Comparison of ENCODE assay signal across 14 cellular contexts in the genomic region with DNA sequence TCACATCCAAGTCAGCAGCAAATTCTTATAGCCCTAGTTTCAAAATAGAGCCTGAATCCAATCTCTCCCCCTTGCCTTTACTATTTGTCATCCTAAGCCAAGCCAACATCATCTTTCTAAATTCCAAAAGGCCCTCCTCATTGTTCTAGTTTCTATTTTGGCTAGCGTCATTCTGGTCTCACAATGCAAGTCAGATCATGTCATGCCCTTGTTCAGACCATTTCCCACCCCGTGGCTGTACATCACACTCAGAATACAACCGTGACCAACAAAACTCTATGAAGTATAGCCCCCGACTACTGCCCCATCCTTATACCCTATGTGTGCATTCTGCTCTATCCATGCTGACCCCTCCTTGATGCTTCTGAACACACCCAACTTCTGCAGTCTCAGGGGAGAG. TPM values are rescaled to one million over a fixed set of nuclear protein-coding genes. Genes with fewer than 3 reads are reported as not detected.
DNase-seq lines count a peak whose midpoint lies in the region; ATAC-seq and TF ChIP-seq lines count a peak whose summit lies in the region.
"Had no signal": no experiment of that assay in that cellular context is flagged by ENCODE, and none has a peak within 500 bp of the region (broad histone marks: within the 10 kb centered on the region; RNA-seq: fewer than 3 reads in every experiment).

No MANE protein-coding gene starts in this region.

- peaks cover 7% of the 10 kb centered on the region; the same call in 1 of the 2 replicates for H3K9me3 ChIP-seq in OCI-LY7 (ENCODE audit: low read length)
- no peaks in the 10 kb centered on the region for H3K9me3 ChIP-seq in left lung
- H3K9me3 ChIP-seq in smooth muscle cell (replicated peaks; ENCODE audit: low read depth), result no peaks in the 10 kb centered on the region
- H3K9me3 ChIP-seq: thoracic aorta had no signal

- ATAC-seq in GM19395 (IDR thresholded peaks at IDR 0.05; ENCODE audit: unreplicated experiment) (no peak), left lung (no peak)

- H3K4me1 Mint-ChIP-seq in dendritic cell treated with granulocyte-macrophage colony-stimulating factor and Interleukin-4, amounts not matched to agents 40 ng/mL and 50 ng/mL, for 4 days (ENCODE audit: low read depth), result peaks cover 60% of the 10 kb centered on the region
- peaks cover 26% of the 10 kb centered on the region for H3K4me1 Mint-ChIP-seq in nephron progenitor cell

- H3K36me3 ChIP-seq in OCI-LY7 (ENCODE audit: insufficient read depth, low read length), result no peaks in the 10 kb centered on the region; the same call in 1 of the 2 replicates
- H3K36me3 ChIP-seq in left lung, result no peaks in the 10 kb centered on the region
- H3K36me3 ChIP-seq in smooth muscle cell (ENCODE audit: low read depth), result no peaks in the 10 kb centered on the region
- H3K36me3 ChIP-seq: right atrium auricular region, thoracic aorta had no signal

- CTCF ChIA-PET in OCI-LY7 (lab: Charles Lee; ENCODE audit: unreplicated experiment), result interaction anchor here (1.1 kb wide), 1 partner anchor 13 kb away, joined by 3 read pairs; no protein-coding TSS in a partner anchor

- 94% methylated on average over 4 of the region's 4 CpGs for WGBS in smooth muscle cell (ENCODE audit: low lambda C conversion rate)

- no TSS peak for BruUV-seq in OCI-LY7 (replicated peaks; lab: Mats Ljungman, UMichigan)

- no peaks in the 10 kb centered on the region for H3K9me2 ChIP-seq in OCI-LY7 (ENCODE audit: insufficient read depth, low read length)

- H3K4me2 ChIP-seq in OCI-LY7 (ENCODE audit: low read length), result peak overlapping the region; percentile 96
- H3K4me2 ChIP-seq in smooth muscle cell, result no peak overlapping the region
- H3K4me2 ChIP-seq: hepatocyte had no signal

- H3K9me3 Mint-ChIP-seq in dendritic cell treated with granulocyte-macrophage colony-stimulating factor and Interleukin-4, amounts not matched to agents 40 ng/mL and 50 ng/mL, for 4 days, result peaks cover 23% of the 10 kb centered on the region
- H3K9me3 Mint-ChIP-seq in nephron progenitor cell, result no peaks in the 10 kb centered on the region

- H3K4me3 Mint-ChIP-seq in dendritic cell treated with granulocyte-macrophage colony-stimulating factor and Interleukin-4, amounts not matched to agents 40 ng/mL and 50 ng/mL, for 4 days, result no peak overlapping the region
- H3K4me3 Mint-ChIP-seq in nephron progenitor cell, result peak overlapping the region; percentile 3

- no peaks in the 10 kb centered on the region for H3F3A ChIP-seq in smooth muscle cell (ENCODE audit: low read depth)

- H3K79me2 ChIP-seq in OCI-LY7 (ENCODE audit: insufficient read depth, low read depth, low read length) (no peaks in the 10 kb centered on the region), smooth muscle cell (ENCODE audit: low read depth) (no peaks in the 10 kb centered on the region)
- H3K79me2 ChIP-seq: hepatocyte had no signal

- POLR2A ChIA-PET in OCI-LY7 (lab: Charles Lee), result interaction anchor here (0.6 to 3.3 kb wide), 6 partner anchors 8 to 83 kb away, joined by 3 to 55 read pairs (median 3); partner anchors contain the start of gene GNG2

- H3K4me3 ChIP-seq in OCI-LY7 (ENCODE audit: low read depth, low read length, poor library complexity, severe bottlenecking) (no peak overlapping the region), left lung (no peak overlapping the region), smooth muscle cell (no peak overlapping the region)
- H3K4me3 ChIP-seq: hepatocyte, K562, right atrium auricular region, thoracic aorta had no signal

- no peaks in the 10 kb centered on the region for H3K36me3 Mint-ChIP-seq in dendritic cell treated with granulocyte-macrophage colony-stimulating factor and Interleukin-4, amounts not matched to agents 40 ng/mL and 50 ng/mL, for 4 days (ENCODE audit: low read depth)
- H3K36me3 Mint-ChIP-seq in nephron progenitor cell (ENCODE audit: low read depth), result no peaks in the 10 kb centered on the region

- H3K9ac ChIP-seq in smooth muscle cell (ENCODE audit: low read depth), result no peak overlapping the region

- H3K27ac ChIP-seq in OCI-LY7 (ENCODE audit: low read depth, low read length, poor library complexity, severe bottlenecking) (peak overlapping the region; percentile 97), left lung (peak overlapping the region in 1 of 2 donors; percentile 96), smooth muscle cell (ENCODE audit: low read depth) (no peak overlapping the region)
- H3K27ac ChIP-seq: hepatocyte, right atrium auricular region, thoracic aorta had no signal

- peak; percentile 34 for DNase-seq in GM03348 (ENCODE audit: low spot score)
- no peak for DNase-seq in OCI-LY7 (ENCODE audit: low spot score)
- DNase-seq in nephron progenitor cell, result no peak
- DNase-seq in D341Med (ENCODE audit: low spot score), result no peak
- DNase-seq in left lung, result no peak
- no peak for DNase-seq in smooth muscle cell (lab: John Stamatoyannopoulos, UW; ENCODE audit: unreplicated experiment)
- DNase-seq: DMS153, NCI-H2029 treated with DMSO at 0.1 percent for 48 hours had no signal

- H2AFZ ChIP-seq in OCI-LY7 (ENCODE audit: low read length), result peak overlapping the region; percentile 18; the same call in 1 of the 2 replicates
- no peak overlapping the region for H2AFZ ChIP-seq in smooth muscle cell (ENCODE audit: low read depth)
- H2AFZ ChIP-seq: hepatocyte had no signal

- H3K27me3 ChIP-seq in left lung, result no peaks in the 10 kb centered on the region
- no peaks in the 10 kb centered on the region for H3K27me3 ChIP-seq in smooth muscle cell (ENCODE audit: low read depth)
- H3K27me3 ChIP-seq: hepatocyte, right atrium auricular region had no signal

- peaks cover 74% of the 10 kb centered on the region for H3K4me1 ChIP-seq in OCI-LY7 (ENCODE audit: insufficient read depth, low read length, poor library complexity, severe bottlenecking)
- peaks cover 0 to 38% of the 10 kb centered on the region in 2 donors for H3K4me1 ChIP-seq in left lung
- peaks cover 16% of the 10 kb centered on the region for H3K4me1 ChIP-seq in smooth muscle cell (ENCODE audit: low read depth)

- H3K27me3 Mint-ChIP-seq in dendritic cell treated with granulocyte-macrophage colony-stimulating factor and Interleukin-4, amounts not matched to agents 40 ng/mL and 50 ng/mL, for 4 days, result no peaks in the 10 kb centered on the region
- H3K27me3 Mint-ChIP-seq in nephron progenitor cell (ENCODE audit: low read depth, poor library complexity), result peaks cover 3% of the 10 kb centered on the region

- TF ChIP-seq CTCF in OCI-LY7 (conservative IDR thresholded peaks at IDR 0.05; ENCODE audit: low read length) (no peak), nephron progenitor cell (IDR thresholded peaks at IDR 0.05) (no peak), left lung (IDR thresholded peaks at IDR 0.05) (no peak), smooth muscle cell (IDR thresholded peaks at IDR 0.05; ENCODE audit: borderline replicate concordance, insufficient read depth, poor library complexity, severe bottlenecking) (no peak)

- H4K20me1 ChIP-seq in OCI-LY7 (ENCODE audit: insufficient read depth, low read length) (no peaks in the 10 kb centered on the region), smooth muscle cell (ENCODE audit: low read depth) (no peaks in the 10 kb centered on the region)

- intact Hi-C loops in OCI-LY7 (cut with micrococcal nuclease; ENCODE audit: unreplicated experiment), result no loop called here
- intact Hi-C loops in dendritic cell treated with granulocyte-macrophage colony-stimulating factor and Interleukin-4, amounts not matched to agents 40 ng/mL and 50 ng/mL, for 4 days (cut with micrococcal nuclease), result loop anchor here (5.0 kb wide), 1 partner anchor 56 kb away; no protein-coding TSS in a partner anchor
- intact Hi-C loops in left lung (cut with DNase I), result no loop called here

- peak overlapping the region; percentile 93 for H3K27ac Mint-ChIP-seq in dendritic cell treated with granulocyte-macrophage colony-stimulating factor and Interleukin-4, amounts not matched to agents 40 ng/mL and 50 ng/mL, for 4 days
- no peak overlapping the region for H3K27ac Mint-ChIP-seq in nephron progenitor cell

RNA-seq across cellular contexts. Expression of gene GNG2, which starts 12.3 kb away (rescaled TPM):
- 22.3 and 24.0 TPM in 2 replicates for total RNA-seq in OCI-LY7 (2014; rRNA removed; shearing (Covaris generic))
- total RNA-seq in OCI-LY7 (2022), result 32.0 and 40.9 TPM in 2 replicates
- 10 to 100 TPM; 24.3 to 41.5 TPM for total RNA-seq in left lung
- 128 and 132 TPM in 2 replicates for total RNA-seq in smooth muscle cell
- 61.5 and 83.6 TPM in 2 replicates for polyA plus RNA-seq in smooth muscle cell
- polyA plus RNA-seq: K562 had no signal
